ENCODE assay signal across 22 cellular contexts in the genomic region with DNA sequence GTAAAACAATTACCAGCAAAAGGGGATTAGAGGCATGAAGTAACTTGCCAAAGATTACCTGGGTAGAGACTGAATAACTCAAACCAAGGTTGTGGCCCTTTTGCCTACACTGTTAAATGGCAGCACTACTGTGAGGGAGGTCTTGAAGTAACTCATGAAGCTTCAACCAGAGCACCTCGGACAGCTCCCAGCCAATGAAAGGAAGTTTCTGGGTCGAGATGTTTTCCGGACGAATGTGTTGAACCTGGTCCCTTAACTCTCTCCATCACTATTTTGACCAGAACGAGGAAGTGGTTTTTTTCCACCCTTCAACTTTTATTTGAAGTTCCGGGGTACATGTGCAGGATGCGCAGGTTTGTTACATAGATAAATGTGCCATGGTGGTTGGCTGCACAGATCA.
DNase-seq lines count a peak whose midpoint lies in the region; ATAC-seq and TF ChIP-seq lines count a peak whose summit lies in the region.
"Had no signal": no experiment of that assay in that cellular context is flagged by ENCODE, and none has a peak within 500 bp of the region (broad histone marks: within the 10 kb centered on the region; RNA-seq: fewer than 3 reads in every experiment).

No MANE protein-coding gene starts in this region.

- H3K4me1 Mint-ChIP-seq in immature natural killer cell, result peaks cover 5 to 6% of the 10 kb centered on the region in 2 donors
- H3K4me1 Mint-ChIP-seq: nephron had no signal

- H3K27ac ChIP-seq in cardiac muscle cell (no peak overlapping the region), left ventricle myocardium inferior (replicated peaks) (no peak overlapping the region)
- H3K27ac ChIP-seq: RWPE1, thoracic aorta had no signal

- intact Hi-C loops in left ventricle myocardium inferior (cut with micrococcal nuclease), result no loop called here

- H3K4me1 ChIP-seq in cardiac muscle cell (ENCODE audit: low read depth), result no peaks in the 10 kb centered on the region
- no peaks in the 10 kb centered on the region for H3K4me1 ChIP-seq in left ventricle myocardium inferior
- H3K4me1 ChIP-seq: HAP-1 had no signal

- no peak overlapping the region for H3K27ac Mint-ChIP-seq in immature natural killer cell
- H3K27ac Mint-ChIP-seq: CD4-positive, CD25-positive, alpha-beta regulatory T cell; mesothelial cell of epicardium; nephron; progenitor cell of endocrine pancreas had no signal

- ATAC-seq in GM18520 (IDR thresholded peaks at IDR 0.05; ENCODE audit: unreplicated experiment), result no peak
- ATAC-seq: left colon had no signal

- peaks cover 0 to 1% (median 0%) of the 10 kb centered on the region in 6 donors for H3K9me3 Mint-ChIP-seq in immature natural killer cell
- H3K9me3 Mint-ChIP-seq: mesothelial cell of epicardium, nephron had no signal

- peaks cover 4 to 22% (median 19%) of the 10 kb centered on the region in 3 donors for H3K27me3 Mint-ChIP-seq in immature natural killer cell (ENCODE audit: low read depth in 3 of 3)

- TF ChIP-seq CTCF in cardiac muscle cell (IDR thresholded peaks at IDR 0.05; ENCODE audit: low read depth, low read length), result no peak
- TF ChIP-seq CTCF in left ventricle myocardium inferior (IDR thresholded peaks at IDR 0.05; ENCODE audit: borderline replicate concordance), result no peak
- TF ChIP-seq CTCF in fibroblast of mammary gland (conservative IDR thresholded peaks at IDR 0.05; ENCODE audit: control insufficient read depth, insufficient read depth, low read depth, low read length), result no peak

- no peaks in the 10 kb centered on the region for H3K27me3 ChIP-seq in cardiac muscle cell
- peaks cover 58% of the 10 kb centered on the region for H3K27me3 ChIP-seq in left ventricle myocardium inferior (ENCODE audit: low read depth)

- H3K4me3 Mint-ChIP-seq in immature natural killer cell, result no peak overlapping the region
- H3K4me3 Mint-ChIP-seq: CD4-positive, CD25-positive, alpha-beta regulatory T cell; mesothelial cell of epicardium; nephron had no signal

- H3K4me3 ChIP-seq in cardiac muscle cell (no peak overlapping the region), left ventricle myocardium inferior (no peak overlapping the region), fibroblast of mammary gland (ENCODE audit: control insufficient read depth, low read depth, low read length) (no peak overlapping the region)
- H3K4me3 ChIP-seq: HAP-1, thoracic aorta had no signal

- H3K36me3 ChIP-seq in cardiac muscle cell (no peaks in the 10 kb centered on the region), left ventricle myocardium inferior (no peaks in the 10 kb centered on the region)
- H3K36me3 ChIP-seq: HAP-1, thoracic aorta had no signal

- H3K36me3 Mint-ChIP-seq in immature natural killer cell, result no peaks in the 10 kb centered on the region
- H3K36me3 Mint-ChIP-seq: CD4-positive, CD25-positive, alpha-beta regulatory T cell; mesothelial cell of epicardium had no signal

- DNase-seq in cardiac muscle cell (ENCODE audit: low read depth in 1 of 2, low spot score in 1 of 2), result peak; percentile 36 to 41
- DNase-seq in left ventricle myocardium inferior, result no peak
- DNase-seq in fibroblast of mammary gland (ENCODE audit: low read depth), result peak; percentile 19
- DNase-seq in A172 (ENCODE audit: low spot score), result no peak
- DNase-seq in immature natural killer cell, result no peak
- no peak for DNase-seq in MV-4-11 (lab: John Stamatoyannopoulos, UW)
- DNase-seq: activated CD4-positive, alpha-beta T cell treated with anti-CD3 and anti-CD28 coated beads, Interleukin-2, amount 50 U/mL, for 1 hour; activated effector memory CD4-positive, alpha-beta T cell treated with anti-CD3 and anti-CD28 coated beads, Interleukin-2, amount 50 U/mL, for 16 hours; effector memory CD4-positive, alpha-beta T cell; left colon; NCI-H1417 treated with DMSO at 0.1 percent for 48 hours; NCI-H524; stimulated activated CD4-positive, alpha-beta T cell treated with anti-CD3 and anti-CD28 coated beads, Interleukin-1b, Interleukin-23, amount 100 ng/mL, for 48 hours had no signal

- H3K9me3 ChIP-seq in cardiac muscle cell (ENCODE audit: low read depth) (no peaks in the 10 kb centered on the region), left ventricle myocardium inferior (replicated peaks) (no peaks in the 10 kb centered on the region)
- H3K9me3 ChIP-seq: HAP-1, thoracic aorta had no signal

TF ChIP-seq in PFSK-1, 5 proteins besides CTCF, POLR2A, EP300 and RAD21:
- no peak for TF ChIP-seq FOXP2 (optimal IDR thresholded peaks at IDR 0.05; ENCODE audit: borderline replicate concordance, extremely low read depth, extremely low read length, insufficient read depth)
- TF ChIP-seq, protein P1, sequence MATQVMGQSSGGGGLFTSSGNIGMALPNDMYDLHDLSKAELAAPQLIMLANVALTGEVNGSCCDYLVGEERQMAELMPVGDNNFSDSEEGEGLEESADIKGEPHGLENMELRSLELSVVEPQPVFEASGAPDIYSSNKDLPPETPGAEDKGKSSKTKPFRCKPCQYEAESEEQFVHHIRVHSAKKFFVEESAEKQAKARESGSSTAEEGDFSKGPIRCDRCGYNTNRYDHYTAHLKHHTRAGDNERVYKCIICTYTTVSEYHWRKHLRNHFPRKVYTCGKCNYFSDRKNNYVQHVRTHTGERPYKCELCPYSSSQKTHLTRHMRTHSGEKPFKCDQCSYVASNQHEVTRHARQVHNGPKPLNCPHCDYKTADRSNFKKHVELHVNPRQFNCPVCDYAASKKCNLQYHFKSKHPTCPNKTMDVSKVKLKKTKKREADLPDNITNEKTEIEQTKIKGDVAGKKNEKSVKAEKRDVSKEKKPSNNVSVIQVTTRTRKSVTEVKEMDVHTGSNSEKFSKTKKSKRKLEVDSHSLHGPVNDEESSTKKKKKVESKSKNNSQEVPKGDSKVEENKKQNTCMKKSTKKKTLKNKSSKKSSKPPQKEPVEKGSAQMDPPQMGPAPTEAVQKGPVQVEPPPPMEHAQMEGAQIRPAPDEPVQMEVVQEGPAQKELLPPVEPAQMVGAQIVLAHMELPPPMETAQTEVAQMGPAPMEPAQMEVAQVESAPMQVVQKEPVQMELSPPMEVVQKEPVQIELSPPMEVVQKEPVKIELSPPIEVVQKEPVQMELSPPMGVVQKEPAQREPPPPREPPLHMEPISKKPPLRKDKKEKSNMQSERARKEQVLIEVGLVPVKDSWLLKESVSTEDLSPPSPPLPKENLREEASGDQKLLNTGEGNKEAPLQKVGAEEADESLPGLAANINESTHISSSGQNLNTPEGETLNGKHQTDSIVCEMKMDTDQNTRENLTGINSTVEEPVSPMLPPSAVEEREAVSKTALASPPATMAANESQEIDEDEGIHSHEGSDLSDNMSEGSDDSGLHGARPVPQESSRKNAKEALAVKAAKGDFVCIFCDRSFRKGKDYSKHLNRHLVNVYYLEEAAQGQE (IDR thresholded peaks at IDR 0.05; ENCODE audit: insufficient read depth in 1 of 2, low read depth in 2 of 2, low read length in 2 of 2), result peak; percentile 69 to 88
TF ChIP-seq in PFSK-1: peak in this region for 1.

Comparison
In these comparisons a context has a peak if more than half of its experiments do, and no peak if none do; other contexts are left out.
1. DNase-seq: peak in cardiac muscle cell (2 of 2) and fibroblast of mammary gland (single experiment); none in left ventricle myocardium inferior (single experiment), A172 (single experiment), immature natural killer cell (0 of 3) and MV-4-11 (single experiment).